In genomic region chr11:13380731-13381130, GRCh38 we compare ENCODE assay signal across 15 cellular contexts.
A peak's percentile ranks its signal among the peaks of the same experiment; 100 is the strongest.
DNase-seq lines count a peak whose midpoint lies in the region; ATAC-seq, FAIRE-seq and TF ChIP-seq lines count a peak whose summit lies in the region.
"Had no signal": no experiment of that assay in that cellular context is flagged by ENCODE, and none has a peak within 500 bp of the region (broad histone marks: within the 10 kb centered on the region; RNA-seq: fewer than 3 reads in every experiment).

No MANE protein-coding gene starts in this region.

- peaks cover 36% of the 10 kb centered on the region for H3K36me3 ChIP-seq in CD8-positive, alpha-beta T cell (ENCODE audit: insufficient read depth, low read length)
- H3K36me3 ChIP-seq in GM12878 (ENCODE audit: control insufficient read depth in 2 of 2, insufficient read depth in 2 of 2, low read length in 1 of 2) (peaks cover 15 to 33% of the 10 kb centered on the region in 2 experiments), neutrophil (peaks cover 100% of the 10 kb centered on the region)

- no peak for ATAC-seq in CD8-positive, alpha-beta T cell
- ATAC-seq in GM12878: no peak
- ATAC-seq in stimulated activated naive CD8-positive, alpha-beta T cell treated with anti-CD3 and anti-CD28 coated beads, Interleukin-15, amount 100 ng/mL, for 72 hours: no peak
- ATAC-seq: HCT116 had no signal

- BruUV-seq in GM12878 (replicated peaks; lab: Mats Ljungman, UMichigan): no TSS peak

- RAD21 ChIA-PET in GM12878 (lab: Charles Lee; ENCODE audit: unreplicated experiment): interaction anchor here (1.8 kb wide), 1 partner anchor 171 kb away, joined by 4 read pairs; no protein-coding TSS in a partner anchor

- no peaks in the 10 kb centered on the region for H3K79me2 ChIP-seq in GM12878 (ENCODE audit: control insufficient read depth, insufficient read depth, low read length)

- no peak for FAIRE-seq in GM12878 (lab: Jason Lieb, UNC)
- FAIRE-seq: A204.1, GM18507, H54 had no signal

- SMC1A ChIA-PET in GM12878 (lab: Charles Lee; ENCODE audit: uncharacterized antibody, unreplicated experiment): no interaction called here

- H3K27ac Mint-ChIP-seq in activated naive CD8-positive, alpha-beta T cell: peak overlapping the region; percentile 35
- no peak overlapping the region for H3K27ac Mint-ChIP-seq in activated naive CD8-positive, alpha-beta T cell treated with anti-CD3 and anti-CD28 coated beads for 36 hours
- peak overlapping the region; percentile 33 for H3K27ac Mint-ChIP-seq in CD8-positive, alpha-beta T cell
- H3K27ac Mint-ChIP-seq in stimulated activated naive CD8-positive, alpha-beta T cell treated with anti-CD3 and anti-CD28 coated beads, Interleukin-15, amount 100 ng/mL, for 72 hours: no peak overlapping the region

- CTCF ChIA-PET in CD8-positive, alpha-beta T cell (lab: Charles Lee): interaction anchor here (1.2 to 1.4 kb wide), 2 partner anchors 37 to 83 kb away, joined by 3 read pairs; no protein-coding TSS in a partner anchor
- CTCF ChIA-PET in GM12878 (lab: Yijun Ruan, JAX): interaction anchor here (1.0 to 3.4 kb wide), 3 partner anchors 10 to 83 kb away, joined by 3 to 15 read pairs (median 5); partner anchors contain the start of gene BTBD10

- H3K27me3 ChIP-seq in CD8-positive, alpha-beta T cell (ENCODE audit: insufficient read depth, low read length): no peaks in the 10 kb centered on the region
- H3K27me3 ChIP-seq in GM12878 (replicated peaks in 1 of 2; ENCODE audit: control insufficient read depth in 2 of 2, insufficient read depth in 2 of 2, low read length in 1 of 2) (no peaks in the 10 kb centered on the region), neutrophil (no peaks in the 10 kb centered on the region)

- H3K36me3 Mint-ChIP-seq in activated naive CD8-positive, alpha-beta T cell: peaks cover 4% of the 10 kb centered on the region
- peaks cover 18% of the 10 kb centered on the region for H3K36me3 Mint-ChIP-seq in activated naive CD8-positive, alpha-beta T cell treated with anti-CD3 and anti-CD28 coated beads for 36 hours
- peaks cover 89% of the 10 kb centered on the region for H3K36me3 Mint-ChIP-seq in CD8-positive, alpha-beta T cell

- H2AFZ ChIP-seq in GM12878 (ENCODE audit: control insufficient read depth, low read depth, low read length): no peak overlapping the region
- H2AFZ ChIP-seq: GM23248 had no signal

- POLR2A ChIA-PET in CD8-positive, alpha-beta T cell (lab: Charles Lee): no interaction called here
- POLR2A ChIA-PET in GM12878 (lab: Charles Lee): no interaction called here

- TF ChIP-seq CTCF in CD8-positive, alpha-beta T cell (IDR thresholded peaks at IDR 0.05): no peak
- TF ChIP-seq CTCF in GM12878 (IDR thresholded peaks at IDR 0.05 in 2 of 3, conservative IDR thresholded peaks at IDR 0.05 in 1 of 3; ENCODE audit: control insufficient read depth in 2 of 3, extremely low read depth in 1 of 3, insufficient read depth in 1 of 3, low read depth in 3 of 3, low read length in 3 of 3) (no peak), neutrophil (IDR thresholded peaks at IDR 0.05) (no peak)

- no peak overlapping the region for H3K27ac ChIP-seq in CD8-positive, alpha-beta T cell (ENCODE audit: low read depth, low read length)
- no peak overlapping the region for H3K27ac ChIP-seq in GM12878 (ENCODE audit: control insufficient read depth, insufficient read depth)
- peak overlapping the region; percentile 47 for H3K27ac ChIP-seq in neutrophil
- H3K27ac ChIP-seq: GM23248 had no signal

- H3K4me3 Mint-ChIP-seq in activated naive CD8-positive, alpha-beta T cell: no peak overlapping the region
- no peak overlapping the region for H3K4me3 Mint-ChIP-seq in activated naive CD8-positive, alpha-beta T cell treated with anti-CD3 and anti-CD28 coated beads for 36 hours
- no peak overlapping the region for H3K4me3 Mint-ChIP-seq in CD8-positive, alpha-beta T cell
- no peak overlapping the region for H3K4me3 Mint-ChIP-seq in stimulated activated naive CD8-positive, alpha-beta T cell treated with anti-CD3 and anti-CD28 coated beads, Interleukin-15, amount 100 ng/mL, for 72 hours
- H3K4me3 Mint-ChIP-seq: B cell had no signal

- peaks cover 2% of the 10 kb centered on the region for H3K4me1 Mint-ChIP-seq in activated naive CD8-positive, alpha-beta T cell (ENCODE audit: low read depth)
- H3K4me1 Mint-ChIP-seq in activated naive CD8-positive, alpha-beta T cell treated with anti-CD3 and anti-CD28 coated beads for 36 hours: no peaks in the 10 kb centered on the region
- H3K4me1 Mint-ChIP-seq in CD8-positive, alpha-beta T cell (ENCODE audit: low read depth): peaks cover 3% of the 10 kb centered on the region
- no peaks in the 10 kb centered on the region for H3K4me1 Mint-ChIP-seq in stimulated activated naive CD8-positive, alpha-beta T cell treated with anti-CD3 and anti-CD28 coated beads, Interleukin-15, amount 100 ng/mL, for 72 hours
- H3K4me1 Mint-ChIP-seq: B cell had no signal

- no peaks in the 10 kb centered on the region for H3K9me3 ChIP-seq in CD8-positive, alpha-beta T cell (ENCODE audit: low read length)
- H3K9me3 ChIP-seq in GM12878 (replicated peaks; ENCODE audit: control insufficient read depth, insufficient read depth, low read length) (no peaks in the 10 kb centered on the region), neutrophil (no peaks in the 10 kb centered on the region)

- H3K9me3 Mint-ChIP-seq in activated naive CD8-positive, alpha-beta T cell (ENCODE audit: low read depth): no peaks in the 10 kb centered on the region
- no peaks in the 10 kb centered on the region for H3K9me3 Mint-ChIP-seq in activated naive CD8-positive, alpha-beta T cell treated with anti-CD3 and anti-CD28 coated beads for 36 hours
- no peaks in the 10 kb centered on the region for H3K9me3 Mint-ChIP-seq in CD8-positive, alpha-beta T cell
- no peaks in the 10 kb centered on the region for H3K9me3 Mint-ChIP-seq in stimulated activated naive CD8-positive, alpha-beta T cell treated with anti-CD3 and anti-CD28 coated beads, Interleukin-15, amount 100 ng/mL, for 72 hours

- intact Hi-C loops in CD8-positive, alpha-beta T cell (cut with DNase I, micrococcal nuclease): loop anchor here in 1 of 2 experiments (10.0 kb wide), 1 partner anchor 416 kb away; no protein-coding TSS in a partner anchor
- intact Hi-C loops in GM12878 (cut with micrococcal nuclease; ENCODE audit: unreplicated experiment): no loop called here

- TF ChIP-seq POLR2A in GM12878 (IDR thresholded peaks at IDR 0.05; ENCODE audit: low read depth, low read length): no peak

- H3K9ac ChIP-seq in GM12878 (ENCODE audit: control insufficient read depth, insufficient read depth, low read length): no peak overlapping the region
- H3K9ac ChIP-seq: GM23248 had no signal

- no peak overlapping the region for H3K4me3 ChIP-seq in CD8-positive, alpha-beta T cell (ENCODE audit: low read depth, low read length)
- H3K4me3 ChIP-seq in GM12878 (no peak overlapping the region), neutrophil (ENCODE audit: low read depth in 1 of 2, low read length in 1 of 2) (no peak overlapping the region)
- H3K4me3 ChIP-seq: GM23248 had no signal

- 100% methylated on average over 2 of the region's 2 CpGs for WGBS in GM12878 (ENCODE audit: insufficient coverage, insufficient replicate concordance, low lambda C conversion rate, missing lambda C conversion rate)

- no peak overlapping the region for H3K4me2 ChIP-seq in GM12878 (ENCODE audit: control insufficient read depth, insufficient read depth)

- DNase-seq in activated naive CD8-positive, alpha-beta T cell treated with anti-CD3 and anti-CD28 coated beads for 36 hours: no peak
- no peak for DNase-seq in CD8-positive, alpha-beta T cell
- no peak for DNase-seq in GM12878 (ENCODE audit: low read depth, low spot score)
- no peak for DNase-seq in stimulated activated naive CD8-positive, alpha-beta T cell treated with anti-CD3 and anti-CD28 coated beads, Interleukin-15, amount 100 ng/mL, for 72 hours
- DNase-seq in NCI-H2196 treated with DMSO at 0.1 percent for 48 hours (lab: John Stamatoyannopoulos, UW; ENCODE audit: unreplicated experiment): no peak
- DNase-seq: C1 segment of cervical spinal cord, GM23248, IMR-90 had no signal

- no peaks in the 10 kb centered on the region for H3K4me1 ChIP-seq in CD8-positive, alpha-beta T cell (ENCODE audit: insufficient read depth, low read length)
- H3K4me1 ChIP-seq in GM12878 (ENCODE audit: control insufficient read depth, insufficient read depth, low read length) (no peaks in the 10 kb centered on the region), neutrophil (ENCODE audit: control insufficient read depth in 1 of 2, insufficient read depth in 1 of 2, low read depth in 1 of 2, low read length in 1 of 2) (peaks cover 17 to 22% of the 10 kb centered on the region in 2 experiments)

- in situ Hi-C loops in GM12878 (cut with MboI): no loop called here

- no peak for TF ChIP-seq EP300 in GM12878 (IDR thresholded peaks at IDR 0.05; ENCODE audit: borderline replicate concordance in 1 of 2, control insufficient read depth in 1 of 2, low read depth in 2 of 2, low read length in 2 of 2)

- no peak for TF ChIP-seq RAD21 in GM12878 (IDR thresholded peaks at IDR 0.05; ENCODE audit: insufficient read depth, low read depth, low read length)

- H3K27me3 Mint-ChIP-seq in activated naive CD8-positive, alpha-beta T cell: no peaks in the 10 kb centered on the region
- H3K27me3 Mint-ChIP-seq in activated naive CD8-positive, alpha-beta T cell treated with anti-CD3 and anti-CD28 coated beads for 36 hours: no peaks in the 10 kb centered on the region
- H3K27me3 Mint-ChIP-seq in CD8-positive, alpha-beta T cell (ENCODE audit: low read depth): no peaks in the 10 kb centered on the region
- no peaks in the 10 kb centered on the region for H3K27me3 Mint-ChIP-seq in stimulated activated naive CD8-positive, alpha-beta T cell treated with anti-CD3 and anti-CD28 coated beads, Interleukin-15, amount 100 ng/mL, for 72 hours
- H3K27me3 Mint-ChIP-seq: B cell had no signal

- H4K20me1 ChIP-seq in GM12878 (ENCODE audit: control insufficient read depth, insufficient read depth): no peaks in the 10 kb centered on the region

Comparison
In these comparisons a context has a peak if more than half of its experiments do, and no peak if none do; other contexts are left out.
1. H3K27ac Mint-ChIP-seq: peak in activated naive CD8-positive, alpha-beta T cell (single experiment) and CD8-positive, alpha-beta T cell (single experiment); none in activated naive CD8-positive, alpha-beta T cell treated with anti-CD3 and anti-CD28 coated beads for 36 hours (single experiment) and stimulated activated naive CD8-positive, alpha-beta T cell treated with anti-CD3 and anti-CD28 coated beads, Interleukin-15, amount 100 ng/mL, for 72 hours (0 of 2).